In genomic region chr6:147122823-147123222, GRCh38 we compare ENCODE assay signal across 8 cellular contexts.
"Had no signal": no experiment of that assay in that cellular context is flagged by ENCODE, and none has a peak within 500 bp of the region (broad histone marks: within the 10 kb centered on the region; RNA-seq: fewer than 3 reads in every experiment).

No MANE protein-coding gene starts in this region.

- H3K36me3 ChIP-seq: HAP-1 had no signal

- H2AFZ ChIP-seq: GM23248 had no signal

- H3K27ac ChIP-seq: GM23248, HL-60 had no signal

- H3K9ac ChIP-seq: GM23248 had no signal

- H3K4me1 ChIP-seq: HAP-1 had no signal

- ATAC-seq: HCT116 had no signal

- DNase-seq: GM23248, GOT3, H7, HFFc6, IMR-90 had no signal

- H3K9me3 ChIP-seq: HAP-1 had no signal

- H3K4me3 ChIP-seq: GM23248, HAP-1 had no signal
